Comparison of ENCODE assay signal across 10 cellular contexts in genomic region chr4:139658185-139658584, GRCh38. TPM values are rescaled to one million over a fixed set of nuclear protein-coding genes. Genes with fewer than 3 reads are reported as not detected.
DNase-seq lines count a peak whose midpoint lies in the region; ATAC-seq and TF ChIP-seq lines count a peak whose summit lies in the region.
"Had no signal": no experiment of that assay in that cellular context is flagged by ENCODE, and none has a peak within 500 bp of the region (broad histone marks: within the 10 kb centered on the region; RNA-seq: fewer than 3 reads in every experiment).

No MANE protein-coding gene starts in this region.

- no peak for TF ChIP-seq CTCF in natural killer cell (IDR thresholded peaks at IDR 0.05)

- no peaks in the 10 kb centered on the region for H3K9me3 Mint-ChIP-seq in natural killer cell treated with Interleukin-12 subunit alpha and Interleukin-12 subunit beta and Interleukin-15 and Interleukin-18, amount 100 ng/mL, for 72 hours
- no peaks in the 10 kb centered on the region for H3K9me3 Mint-ChIP-seq in natural killer cell
- H3K9me3 Mint-ChIP-seq in activated naive CD8-positive, alpha-beta T cell (ENCODE audit: low read depth): no peaks in the 10 kb centered on the region

- DNase-seq in natural killer cell treated with Interleukin-12 subunit alpha and Interleukin-12 subunit beta and Interleukin-15 and Interleukin-18, amount 100 ng/mL, for 72 hours (ENCODE audit: low spot score): no peak
- DNase-seq in natural killer cell (no peak), iPS-NIHi7 (ENCODE audit: extremely low spot score) (peak; percentile 43), amniotic stem cell (lab: John Stamatoyannopoulos, UW) (no peak), superior temporal gyrus (ENCODE audit: extremely low spot score) (no peak)
- DNase-seq: COR-L47, NCI-H1436 had no signal

- peak overlapping the region; percentile 75 for H3K4me3 Mint-ChIP-seq in natural killer cell treated with Interleukin-12 subunit alpha and Interleukin-12 subunit beta and Interleukin-15 and Interleukin-18, amount 100 ng/mL, for 72 hours
- no peak overlapping the region for H3K4me3 Mint-ChIP-seq in natural killer cell
- H3K4me3 Mint-ChIP-seq in activated naive CD8-positive, alpha-beta T cell: peak overlapping the region; percentile 69

- H3K27ac Mint-ChIP-seq in natural killer cell treated with Interleukin-12 subunit alpha and Interleukin-12 subunit beta and Interleukin-15 and Interleukin-18, amount 100 ng/mL, for 72 hours: peak overlapping the region; percentile 84 to 85
- no peak overlapping the region for H3K27ac Mint-ChIP-seq in natural killer cell
- H3K27ac Mint-ChIP-seq in activated naive CD8-positive, alpha-beta T cell: peak overlapping the region; percentile 87

- no peaks in the 10 kb centered on the region for H3K36me3 Mint-ChIP-seq in natural killer cell treated with Interleukin-12 subunit alpha and Interleukin-12 subunit beta and Interleukin-15 and Interleukin-18, amount 100 ng/mL, for 72 hours
- no peaks in the 10 kb centered on the region for H3K36me3 Mint-ChIP-seq in natural killer cell
- H3K36me3 Mint-ChIP-seq in activated naive CD8-positive, alpha-beta T cell: no peaks in the 10 kb centered on the region

- ATAC-seq in natural killer cell treated with Interleukin-12 subunit alpha and Interleukin-12 subunit beta and Interleukin-15 and Interleukin-18, amount 100 ng/mL, for 72 hours: peak in 1 of 2 donors; percentile 28
- ATAC-seq in natural killer cell (no peak), HG03354 (IDR thresholded peaks at IDR 0.05; ENCODE audit: poor library complexity, severe bottlenecking, unreplicated experiment) (no peak), HG02610 (IDR thresholded peaks at IDR 0.05; ENCODE audit: unreplicated experiment) (no peak)

- H3K27me3 Mint-ChIP-seq in natural killer cell treated with Interleukin-12 subunit alpha and Interleukin-12 subunit beta and Interleukin-15 and Interleukin-18, amount 100 ng/mL, for 72 hours: peaks cover 6 to 8% of the 10 kb centered on the region in 2 donors
- peaks cover 0 to 10% of the 10 kb centered on the region in 2 donors for H3K27me3 Mint-ChIP-seq in natural killer cell (ENCODE audit: low read depth in 2 of 2)
- peaks cover 1% of the 10 kb centered on the region for H3K27me3 Mint-ChIP-seq in activated naive CD8-positive, alpha-beta T cell

- peaks cover 15 to 20% of the 10 kb centered on the region in 2 donors for H3K4me1 Mint-ChIP-seq in natural killer cell treated with Interleukin-12 subunit alpha and Interleukin-12 subunit beta and Interleukin-15 and Interleukin-18, amount 100 ng/mL, for 72 hours (ENCODE audit: low read depth in 2 of 2)
- peaks cover 0 to 7% of the 10 kb centered on the region in 2 donors for H3K4me1 Mint-ChIP-seq in natural killer cell
- H3K4me1 Mint-ChIP-seq in activated naive CD8-positive, alpha-beta T cell (ENCODE audit: low read depth): peaks cover 19% of the 10 kb centered on the region

- intact Hi-C loops in natural killer cell (cut with micrococcal nuclease): loop anchor here (10.0 kb wide), 1 partner anchor 433 kb away; no protein-coding TSS in a partner anchor

RNA-seq across cellular contexts. Expression of gene MGST2, which starts 7.4 kb away (rescaled TPM):
- total RNA-seq in natural killer cell treated with Interleukin-12 subunit alpha and Interleukin-12 subunit beta and Interleukin-15 and Interleukin-18, amount 100 ng/mL, for 72 hours: 10 to 100 TPM in 1 of 2 donors, 1 to 10 TPM in 1; 8.2 to 19.0 TPM
- 10 to 100 TPM in 2 of 3 donors, 1 to 10 TPM in 1; 7.8 to 17.0 (median 10.9) TPM for total RNA-seq in natural killer cell

Comparison
In these comparisons a context has a peak if more than half of its experiments do, and no peak if none do; other contexts are left out.
1. H3K27ac Mint-ChIP-seq: peak in natural killer cell treated with Interleukin-12 subunit alpha and Interleukin-12 subunit beta and Interleukin-15 and Interleukin-18, amount 100 ng/mL, for 72 hours (2 of 2) and activated naive CD8-positive, alpha-beta T cell (single experiment); none in natural killer cell (0 of 2).